In the genomic region with DNA sequence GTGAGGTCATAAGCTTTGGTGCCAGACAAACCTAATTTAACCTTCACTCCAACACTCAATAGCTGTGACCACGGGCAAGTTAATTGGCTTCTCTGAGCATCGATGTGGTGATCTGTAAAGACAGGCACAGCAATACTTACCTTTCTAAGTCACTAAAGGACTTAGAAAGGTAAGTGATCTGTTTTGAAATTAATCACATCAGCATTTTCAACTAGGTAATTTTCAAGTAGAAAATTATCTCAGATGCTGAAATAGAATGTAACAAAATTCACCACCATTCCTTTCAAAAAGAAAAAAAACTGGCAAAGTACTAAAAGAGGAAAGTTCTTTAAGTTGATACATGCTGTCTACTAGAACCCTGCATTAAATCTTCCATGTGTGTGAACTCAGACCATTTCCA, we compare ENCODE assay signal across 1 cellular context.
TF ChIP-seq lines count a peak whose summit lies in the region.

No MANE protein-coding gene starts in this region.

TF ChIP-seq in A549, 52 proteins besides CTCF, POLR2A, EP300 and RAD21 (continued from another document):
- TF ChIP-seq, protein P1, sequence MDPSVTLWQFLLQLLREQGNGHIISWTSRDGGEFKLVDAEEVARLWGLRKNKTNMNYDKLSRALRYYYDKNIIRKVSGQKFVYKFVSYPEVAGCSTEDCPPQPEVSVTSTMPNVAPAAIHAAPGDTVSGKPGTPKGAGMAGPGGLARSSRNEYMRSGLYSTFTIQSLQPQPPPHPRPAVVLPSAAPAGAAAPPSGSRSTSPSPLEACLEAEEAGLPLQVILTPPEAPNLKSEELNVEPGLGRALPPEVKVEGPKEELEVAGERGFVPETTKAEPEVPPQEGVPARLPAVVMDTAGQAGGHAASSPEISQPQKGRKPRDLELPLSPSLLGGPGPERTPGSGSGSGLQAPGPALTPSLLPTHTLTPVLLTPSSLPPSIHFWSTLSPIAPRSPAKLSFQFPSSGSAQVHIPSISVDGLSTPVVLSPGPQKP (IDR thresholded peaks at IDR 0.05; ENCODE audit: low read depth, low read length), result no peak
TF ChIP-seq in A549: peak in this region for 1.
